In genomic region chr12:56633465-56634241, GRCh38 we compare ENCODE assay signal across 8 cellular contexts. TPM values are rescaled to one million over a fixed set of nuclear protein-coding genes. Genes with fewer than 3 reads are reported as not detected.
DNase-seq lines count a peak whose midpoint lies in the region; ATAC-seq, FAIRE-seq and TF ChIP-seq lines count a peak whose summit lies in the region.

No MANE protein-coding gene starts in this region.

- H3K27ac ChIP-seq in DND-41 (ENCODE audit: low read length) (peak overlapping the region; percentile 68), Panc1 (ENCODE audit: low read length) (peak overlapping the region; percentile 92), ovary (peak overlapping the region; percentile 90)

- FAIRE-seq in GM12891 (lab: Jason Lieb, UNC): no peak

- WGBS in ovary, 3 donors: 48 to 54% (median 48%) methylated on average over 13 of the region's 13 CpGs

- peak overlapping the region; percentile 60 for H2AFZ ChIP-seq in DND-41 (ENCODE audit: low read depth, low read length)

- no peak for TF ChIP-seq EP300 in ovary (IDR thresholded peaks at IDR 0.05)

- H3K36me3 ChIP-seq in DND-41 (ENCODE audit: insufficient read depth, low read length) (peaks cover 15% of the 10 kb centered on the region), Panc1 (ENCODE audit: control insufficient read depth, insufficient read depth, low read length) (peaks cover 6% of the 10 kb centered on the region), ovary (no peaks in the 10 kb centered on the region)

- H3K9ac ChIP-seq in DND-41 (ENCODE audit: low read depth, low read length): peak overlapping the region; percentile 61

- peak overlapping the region; percentile 72 for H3K4me2 ChIP-seq in DND-41 (ENCODE audit: insufficient read depth, low read length)

- POLR2A ChIA-PET in Panc1 (lab: Charles Lee): interaction anchor here (0.6 to 0.7 kb wide), 2 partner anchors 12 to 89 kb away, joined by 3 to 10 read pairs; no protein-coding TSS in a partner anchor

- H3K27me3 ChIP-seq in DND-41 (ENCODE audit: insufficient read depth, low read length, poor library complexity) (no peaks in the 10 kb centered on the region), Panc1 (ENCODE audit: control insufficient read depth, insufficient read depth, low read length) (no peaks in the 10 kb centered on the region), ovary (no peaks in the 10 kb centered on the region)

- H3K4me3 ChIP-seq in DND-41 (ENCODE audit: low read depth in 1 of 2, low read length in 2 of 2) (peak overlapping the region; percentile 61 to 83; a peak in 3 of 4 replicates), Panc1 (ENCODE audit: low read depth in 2 of 2, low read length in 2 of 2) (peak overlapping the region; percentile 65 to 90), epithelial cell of proximal tubule (ENCODE audit: low read depth, low read length) (peak overlapping the region; percentile 97), ovary (peak overlapping the region; percentile 64)

- intact Hi-C loops in Panc1 (cut with micrococcal nuclease; ENCODE audit: unreplicated experiment) (no loop called here), ovary (cut with DNase I) (loop anchor here in 3 of 4 donors (5.0 to 10.0 kb wide), 3 partner anchors 111 to 899 kb away; partner anchors contain the start of gene RBMS2 (in 1 of the 3))

- H4K20me1 ChIP-seq in DND-41 (ENCODE audit: insufficient read depth, low read length): peaks cover 8% of the 10 kb centered on the region; the same call in 1 of the 2 replicates

- TF ChIP-seq CTCF in DND-41 (IDR thresholded peaks at IDR 0.05; ENCODE audit: borderline replicate concordance, extremely low read depth, low read length, poor library complexity, severe bottlenecking) (no peak), Panc1 (IDR thresholded peaks at IDR 0.05) (no peak), epithelial cell of proximal tubule (conservative IDR thresholded peaks at IDR 0.05; ENCODE audit: low read depth, low read length) (no peak), ovary (IDR thresholded peaks at IDR 0.05) (no peak)

- in situ Hi-C loops in Panc1 (cut with HindIII; ENCODE audit: low pct_unique_long_range_greater_than_20kb, low sequenced_read_pairs): no loop called here

- H3K4me1 ChIP-seq in DND-41 (ENCODE audit: insufficient read depth, low read length) (peaks cover 63% of the 10 kb centered on the region), Panc1 (ENCODE audit: control insufficient read depth, insufficient read depth, low read length) (peaks cover 47% of the 10 kb centered on the region), ovary (ENCODE audit: insufficient read depth) (peaks cover 16% of the 10 kb centered on the region)

- H3K79me2 ChIP-seq in DND-41 (ENCODE audit: insufficient read depth, low read length): peaks cover 57% of the 10 kb centered on the region

- CTCF ChIA-PET in Panc1 (lab: Charles Lee): interaction anchor here (1.2 kb wide), 1 partner anchor 22 kb away, joined by 3 read pairs; no protein-coding TSS in a partner anchor

- BruUV-seq in Panc1 (replicated peaks; lab: Mats Ljungman, UMichigan): no TSS peak

- no peaks in the 10 kb centered on the region for H3K9me3 ChIP-seq in DND-41 (ENCODE audit: insufficient read depth, low read length, severe bottlenecking)
- H3K9me3 ChIP-seq in Panc1 (ENCODE audit: control insufficient read depth, insufficient read depth, low read depth, low read length): no peaks in the 10 kb centered on the region
- no peaks in the 10 kb centered on the region for H3K9me3 ChIP-seq in ovary

- ATAC-seq in DND-41 (ENCODE audit: insufficient read depth, low read depth) (no peak), Panc1 (no peak)
- ATAC-seq in activated CD4-positive, CD25-positive, alpha-beta regulatory T cell treated with anti-CD3 and anti-CD28 coated beads, Interleukin-2, amount 50 U/mL, for 24 hours: no peak

- DNase-seq in DND-41: no peak
- DNase-seq in Panc1 (ENCODE audit: low read depth, low spot score): no peak
- DNase-seq in epithelial cell of proximal tubule (ENCODE audit: low read depth): no peak
- no peak for DNase-seq in ovary
- no peak for DNase-seq in SIG-M5 (lab: John Stamatoyannopoulos, UW)
- no peak for DNase-seq in GM12891 (ENCODE audit: insufficient read length, low spot score)
- no peak for DNase-seq in activated gamma-delta T cell (lab: John Stamatoyannopoulos, UW)

- TF ChIP-seq POLR2A in ovary (IDR thresholded peaks at IDR 0.05) (no peak), GM12891 (IDR thresholded peaks at IDR 0.05; ENCODE audit: low read depth, low read length) (no peak)

TF ChIP-seq in GM12891, 5 proteins besides CTCF, POLR2A, EP300 and RAD21:
- TF ChIP-seq PAX5 (IDR thresholded peaks at IDR 0.05; ENCODE audit: insufficient read depth, low read length, severe bottlenecking): no peak
- TF ChIP-seq POLR2AphosphoS5 (IDR thresholded peaks at IDR 0.05; ENCODE audit: low read depth, low read length): no peak
- TF ChIP-seq POU2F2 (IDR thresholded peaks at IDR 0.05; ENCODE audit: low read depth, low read length): no peak
- no peak for TF ChIP-seq SPI1 (IDR thresholded peaks at IDR 0.05; ENCODE audit: low read depth, low read length)
- TF ChIP-seq TAF1 (IDR thresholded peaks at IDR 0.05; ENCODE audit: low read depth, low read length): no peak
TF ChIP-seq in GM12891: peak in this region for 0.

RNA-seq across cellular contexts. Expression of gene BAZ2A, which starts 3.5 kb away (rescaled TPM):
- 131 TPM for total RNA-seq in Panc1 (2021; ENCODE audit: unreplicated experiment)
- polyA plus RNA-seq in Panc1 (2012; ENCODE audit: insufficient read length): 77.0 TPM
- 41.5 and 43.1 TPM in 2 replicates for total RNA-seq in epithelial cell of proximal tubule
- total RNA-seq in ovary: 100 to 1,000 TPM in 2 of 7 donors, 10 to 100 TPM in 5; 49.4 to 105 (median 77.5) TPM
- 10 to 100 TPM; 38.3 to 93.6 TPM for polyA plus RNA-seq in ovary
- 32.1 TPM for polyA plus RNA-seq in GM12891 (2012; ENCODE audit: low read depth, missing spikeins)

RNA-seq across cellular contexts. Expression of gene ATP5F1B, which starts 12.1 kb away (rescaled TPM):
- total RNA-seq in Panc1 (2021; ENCODE audit: unreplicated experiment): 999 TPM
- polyA plus RNA-seq in Panc1 (2012; ENCODE audit: insufficient read length): 1,395 TPM
- 569 and 705 TPM in 2 replicates for total RNA-seq in epithelial cell of proximal tubule
- total RNA-seq in ovary: 100 to 1,000 TPM; 201 to 334 (median 273) TPM
- polyA plus RNA-seq in ovary: 100 to 1,000 TPM; 237 to 809 TPM
- 754 TPM for polyA plus RNA-seq in GM12891 (2012; ENCODE audit: low read depth, missing spikeins)

RNA-seq across cellular contexts. Expression of gene PTGES3, which starts 54.4 kb away (rescaled TPM):
- total RNA-seq in Panc1 (2021; ENCODE audit: unreplicated experiment): 339 TPM
- 264 TPM for polyA plus RNA-seq in Panc1 (2012; ENCODE audit: insufficient read length)
- 110 and 203 TPM in 2 replicates for total RNA-seq in epithelial cell of proximal tubule
- total RNA-seq in ovary: 100 to 1,000 TPM; 109 to 328 (median 212) TPM
- 100 to 1,000 TPM; 215 to 299 TPM for polyA plus RNA-seq in ovary
- polyA plus RNA-seq in GM12891 (2012; ENCODE audit: low read depth, missing spikeins): 158 TPM
